ENCODE assay signal across 1 cellular context in genomic region chr1:225519166-225519863, GRCh38.
TF ChIP-seq lines count a peak whose summit lies in the region.

No MANE protein-coding gene starts in this region.

TF ChIP-seq in GM23338, 12 proteins besides CTCF, POLR2A, EP300 and RAD21 (continued from another document):
- TF ChIP-seq, protein P1, sequence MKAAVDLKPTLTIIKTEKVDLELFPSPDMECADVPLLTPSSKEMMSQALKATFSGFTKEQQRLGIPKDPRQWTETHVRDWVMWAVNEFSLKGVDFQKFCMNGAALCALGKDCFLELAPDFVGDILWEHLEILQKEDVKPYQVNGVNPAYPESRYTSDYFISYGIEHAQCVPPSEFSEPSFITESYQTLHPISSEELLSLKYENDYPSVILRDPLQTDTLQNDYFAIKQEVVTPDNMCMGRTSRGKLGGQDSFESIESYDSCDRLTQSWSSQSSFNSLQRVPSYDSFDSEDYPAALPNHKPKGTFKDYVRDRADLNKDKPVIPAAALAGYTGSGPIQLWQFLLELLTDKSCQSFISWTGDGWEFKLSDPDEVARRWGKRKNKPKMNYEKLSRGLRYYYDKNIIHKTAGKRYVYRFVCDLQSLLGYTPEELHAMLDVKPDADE (IDR thresholded peaks at IDR 0.05): 0 out of 2 replicates have a peak, but pooled peaks have one; percentile 20
- TF ChIP-seq EZH2 (IDR thresholded peaks at IDR 0.05; ENCODE audit: low read depth, unreplicated experiment): no peak
